ENCODE assay signal across 8 cellular contexts in genomic region chr11:11620251-11620965, GRCh38. TPM values are rescaled to one million over a fixed set of nuclear protein-coding genes. Genes with fewer than 3 reads are reported as not detected.
DNase-seq lines count a peak whose midpoint lies in the region; ATAC-seq and TF ChIP-seq lines count a peak whose summit lies in the region.

No MANE protein-coding gene starts in this region.

- H3K4me3 Mint-ChIP-seq in endothelial cell (ENCODE audit: unreplicated experiment) (peak overlapping the region; percentile 98), naive B cell (peak overlapping the region in 7 of 8 donors; percentile 30 to 72 (median 54))

- H3K27me3 ChIP-seq in A673 (replicated peaks; ENCODE audit: insufficient read depth, low read depth, low read length, poor library complexity), result peaks cover 29% of the 10 kb centered on the region

- POLR2A ChIA-PET in A673 (lab: Charles Lee; ENCODE audit: low non-redundant PET), result interaction anchor here (0.6 kb wide), 1 partner anchor 810 kb away, joined by 6 read pairs; no protein-coding TSS in a partner anchor
- POLR2A ChIA-PET in RWPE1 (lab: Yijun Ruan, JAX; ENCODE audit: low non-redundant PET), result no interaction called here

- peaks cover 7% of the 10 kb centered on the region for H3K27me3 Mint-ChIP-seq in endothelial cell (ENCODE audit: unreplicated experiment)
- peaks cover 55 to 80% (median 66%) of the 10 kb centered on the region in 3 donors for H3K27me3 Mint-ChIP-seq in naive B cell

- peak; percentile 0 for DNase-seq in A673 (ENCODE audit: low spot score)
- peak; percentile 20 for DNase-seq in GM13977 (ENCODE audit: low spot score)
- DNase-seq in RWPE1 (ENCODE audit: low spot score), result peak; percentile 51
- DNase-seq in endothelial cell (ENCODE audit: low spot score), result peak; percentile 52
- no peak for DNase-seq in naive B cell
- no peak for DNase-seq in germinal center (ENCODE audit: low spot score)
- DNase-seq in globus pallidus (ENCODE audit: low spot score), result no peak

- no peaks in the 10 kb centered on the region for H3K9me3 Mint-ChIP-seq in endothelial cell (ENCODE audit: unreplicated experiment)
- H3K9me3 Mint-ChIP-seq in naive B cell, result peaks cover 0 to 3% (median 0%) of the 10 kb centered on the region in 7 donors

- H3K4me1 Mint-ChIP-seq in endothelial cell (ENCODE audit: unreplicated experiment), result peaks cover 44% of the 10 kb centered on the region
- peaks cover 0 to 22% (median 7%) of the 10 kb centered on the region in 3 donors for H3K4me1 Mint-ChIP-seq in naive B cell

- no peaks in the 10 kb centered on the region for H3K9me3 ChIP-seq in A673 (ENCODE audit: low read depth, low read length, poor library complexity, severe bottlenecking)

- TF ChIP-seq CTCF in A673 (conservative IDR thresholded peaks at IDR 0.05; ENCODE audit: low read depth, low read length) (no peak), GM13977 (IDR thresholded peaks at IDR 0.05; ENCODE audit: extremely low read depth, insufficient read depth, missing control alignments) (no peak), RWPE1 (conservative IDR thresholded peaks at IDR 0.05; ENCODE audit: low read depth) (no peak), endothelial cell (IDR thresholded peaks at IDR 0.05; ENCODE audit: unreplicated experiment) (no peak)

- no peaks in the 10 kb centered on the region for H3K36me3 ChIP-seq in A673 (ENCODE audit: insufficient read depth, low read length, poor library complexity, severe bottlenecking)

- CTCF ChIA-PET in A673 (lab: Charles Lee) (no interaction called here), RWPE1 (lab: Yijun Ruan, JAX) (interaction anchor here (0.6 to 2.1 kb wide), 4 partner anchors 37 to 828 kb away, joined by 3 to 10 read pairs (median 4); no protein-coding TSS in a partner anchor)

- intact Hi-C loops in A673 (cut with micrococcal nuclease; ENCODE audit: unreplicated experiment), result no loop called here

- H3K36me3 Mint-ChIP-seq in endothelial cell (ENCODE audit: low read depth, unreplicated experiment) (peaks cover 8% of the 10 kb centered on the region), naive B cell (no peaks in the 10 kb centered on the region)

- H3K27ac ChIP-seq in A673 (ENCODE audit: low read depth, low read length, poor library complexity, severe bottlenecking) (no peak overlapping the region), RWPE1 (peak overlapping the region; percentile 75)

- H3K4me1 ChIP-seq in A673 (ENCODE audit: insufficient read depth, low read length, poor library complexity, severe bottlenecking), result peaks cover 6% of the 10 kb centered on the region

- in situ Hi-C loops in GM13977 (cut with MboI; ENCODE audit: low pct_unique_long_range_greater_than_20kb, low sequenced_read_pairs, unreplicated experiment), result no loop called here

- peak overlapping the region; percentile 47 for H3K4me3 ChIP-seq in A673 (ENCODE audit: low read depth, low read length, poor library complexity, severe bottlenecking)

- ATAC-seq in naive B cell (ENCODE audit: low read depth in 2 of 2), result no peak
- ATAC-seq in HG03469 (IDR thresholded peaks at IDR 0.05; ENCODE audit: unreplicated experiment), result no peak

- BruUV-seq in A673 (replicated peaks; lab: Mats Ljungman, UMichigan), result no TSS peak

- H3K27ac Mint-ChIP-seq in endothelial cell (ENCODE audit: unreplicated experiment) (no peak overlapping the region), naive B cell (no peak overlapping the region)

RNA-seq across cellular contexts. Expression of gene GALNT18, which starts 1.4 kb away (rescaled TPM):
- total RNA-seq in A673 (2021), result 0.37 and 0.44 TPM in 2 replicates
- 87.6 TPM for total RNA-seq in endothelial cell (ENCODE audit: unreplicated experiment)
- polyA plus RNA-seq in naive B cell (ENCODE audit: low read depth in 6 of 6), result not detected

Comparison
In these comparisons a context has a peak if more than half of its experiments do, and no peak if none do; other contexts are left out.
1. DNase-seq: peak in A673 (single experiment), GM13977 (single experiment), RWPE1 (single experiment) and endothelial cell (single experiment); none in naive B cell (single experiment), germinal center (single experiment) and globus pallidus (single experiment).
2. RNA of gene GALNT18, which starts 1.4 kb away (total RNA-seq): 87.6 TPM in endothelial cell (single experiment); 0.37 to 0.44 TPM in A673; every median in the first group is over 10 times any median in the second.